12 cellular contexts compared by ENCODE assay signal in genomic region chr15:57462391-57462790, GRCh38.
DNase-seq lines count a peak whose midpoint lies in the region; ATAC-seq, FAIRE-seq and TF ChIP-seq lines count a peak whose summit lies in the region.
"Had no signal": no experiment of that assay in that cellular context is flagged by ENCODE, and none has a peak within 500 bp of the region (broad histone marks: within the 10 kb centered on the region; RNA-seq: fewer than 3 reads in every experiment).

No MANE protein-coding gene starts in this region.

- DNase-seq in AG09309 (ENCODE audit: low read depth) (no peak), HT1080 (ENCODE audit: low read depth) (peak; percentile 40), astrocyte of the hippocampus (ENCODE audit: low read depth, low spot score) (peak; percentile 52), SIG-M5 (lab: John Stamatoyannopoulos, UW) (no peak), GOT3 (lab: John Stamatoyannopoulos, UW) (no peak), urothelium cell line (ENCODE audit: low spot score) (no peak)
- DNase-seq in activated naive CD4-positive, alpha-beta T cell treated with anti-CD3 and anti-CD28 coated beads, Interleukin-2, amount 50 U/mL, for 72 hours (ENCODE audit: low spot score in 2 of 2) = no peak
- DNase-seq: activated CD8-positive, alpha-beta memory T cell treated with anti-CD3 and anti-CD28 coated beads for 24 hours; COR-L47 had no signal

- no peaks in the 10 kb centered on the region for H3K36me3 Mint-ChIP-seq in activated naive CD4-positive, alpha-beta T cell treated with anti-CD3 and anti-CD28 coated beads, Interleukin-2, amount 50 U/mL, for 72 hours

- no peaks in the 10 kb centered on the region for H3K27me3 ChIP-seq in layer of hippocampus (ENCODE audit: control insufficient read depth, insufficient read depth, low read length)

- H3K9me3 Mint-ChIP-seq in activated naive CD4-positive, alpha-beta T cell treated with anti-CD3 and anti-CD28 coated beads, Interleukin-2, amount 50 U/mL, for 72 hours = no peaks in the 10 kb centered on the region
- H3K9me3 Mint-ChIP-seq: T-helper 1 cell treated with Interleukin-12 subunit alpha and Interleukin-12 subunit beta and Interleukin-4 antibody, amounts not matched to agents 30 μg/mL and 1 μg/mL, for 36 hours had no signal

- peak; percentile 33 for TF ChIP-seq CTCF in AG09309 (IDR thresholded peaks at IDR 0.05; ENCODE audit: control insufficient read depth, insufficient read depth, low read depth, low read length, missing control alignments)

- H3K27ac Mint-ChIP-seq in activated naive CD4-positive, alpha-beta T cell treated with anti-CD3 and anti-CD28 coated beads, Interleukin-2, amount 50 U/mL, for 72 hours = no peak overlapping the region
- H3K27ac Mint-ChIP-seq: T-helper 1 cell treated with Interleukin-12 subunit alpha and Interleukin-12 subunit beta and Interleukin-4 antibody, amounts not matched to agents 30 μg/mL and 1 μg/mL, for 36 hours had no signal

- H3K4me3 ChIP-seq in AG09309 (ENCODE audit: control insufficient read depth, low read depth, low read length) = no peak overlapping the region
- H3K4me3 ChIP-seq: K562 had no signal

- H3K27ac ChIP-seq in layer of hippocampus (ENCODE audit: low read depth, low read length) = peak overlapping the region; percentile 9

- ATAC-seq in activated naive CD4-positive, alpha-beta T cell treated with anti-CD3 and anti-CD28 coated beads, Interleukin-2, amount 50 U/mL, for 72 hours = no peak
- ATAC-seq: K562 had no signal

- no peak for FAIRE-seq in urothelium cell line (lab: Jason Lieb, UNC)
- FAIRE-seq: K562 had no signal

Comparison
In these comparisons a context has a peak if more than half of its experiments do, and no peak if none do; other contexts are left out.
1. DNase-seq: peak in HT1080 (single experiment) and astrocyte of the hippocampus (single experiment); none in AG09309 (single experiment), SIG-M5 (single experiment), GOT3 (single experiment), activated naive CD4-positive, alpha-beta T cell treated with anti-CD3 and anti-CD28 coated beads, Interleukin-2, amount 50 U/mL, for 72 hours (0 of 2) and urothelium cell line (single experiment).